Comparison of ENCODE assay signal across 9 cellular contexts in the genomic region with DNA sequence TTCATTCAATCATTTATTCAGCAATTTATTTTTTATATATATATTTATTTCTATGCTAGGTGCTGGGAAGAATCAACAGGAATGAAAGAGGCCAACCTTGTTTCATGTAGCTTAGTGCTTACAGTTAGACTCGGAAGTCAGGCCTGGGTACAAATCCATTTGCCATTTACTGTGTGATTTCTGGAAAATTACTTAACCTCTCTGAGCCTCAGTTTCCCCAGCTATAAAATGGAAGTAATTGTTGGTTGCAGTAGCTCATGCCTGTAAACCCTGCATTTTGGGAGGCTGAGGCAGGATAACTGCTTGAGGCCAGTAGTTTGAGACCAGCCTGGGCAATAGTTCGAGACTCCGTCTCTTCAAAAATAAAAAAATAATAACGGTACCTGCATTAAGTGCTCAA. TPM values are rescaled to one million over a fixed set of nuclear protein-coding genes. Genes with fewer than 3 reads are reported as not detected.
"Had no signal": no experiment of that assay in that cellular context is flagged by ENCODE, and none has a peak within 500 bp of the region (broad histone marks: within the 10 kb centered on the region; RNA-seq: fewer than 3 reads in every experiment).

No MANE protein-coding gene starts in this region.

- H3K4me3 Mint-ChIP-seq: GM23338, IgD-negative memory B cell had no signal

- H3K4me1 ChIP-seq: HAP-1 had no signal

- H2AFZ ChIP-seq: GM23338 had no signal

- H3K27ac Mint-ChIP-seq: GM23338, IgD-negative memory B cell had no signal

- DNase-seq: KG1 had no signal

- H3K27me3 Mint-ChIP-seq: IgD-negative memory B cell had no signal

- H3K4me2 ChIP-seq: GM23338 had no signal

- ATAC-seq: GM23338, HCT116, HepG2 had no signal

- H3K4me3 ChIP-seq: GM23338, HAP-1 had no signal

- H3K27ac ChIP-seq: HL-60 had no signal

- H3K36me3 ChIP-seq: HAP-1 had no signal

- FAIRE-seq: H1, H54, HepG2 had no signal

RNA-seq across cellular contexts. Expression of gene FA2H, which starts 46.7 kb away (rescaled TPM):
- total RNA-seq: HepG2 had no signal
